Comparison of ENCODE assay signal across 1 cellular context in genomic region chr6:32949113-32949512, GRCh38.
TF ChIP-seq lines count a peak whose summit lies in the region.

No MANE protein-coding gene starts in this region.

TF ChIP-seq in IMR-90, 13 proteins besides CTCF, POLR2A, EP300 and RAD21:
- TF ChIP-seq CEBPB (IDR thresholded peaks at IDR 0.05; ENCODE audit: low read depth, low read length), result no peak
- no peak for TF ChIP-seq MAFK (IDR thresholded peaks at IDR 0.05; ENCODE audit: low read depth, low read length)
- TF ChIP-seq MXI1 (IDR thresholded peaks at IDR 0.05; ENCODE audit: borderline replicate concordance, low read depth, low read length), result no peak
- TF ChIP-seq MAZ (IDR thresholded peaks at IDR 0.05; ENCODE audit: borderline replicate concordance, low read depth, low read length), result no peak
- TF ChIP-seq BHLHE40 (IDR thresholded peaks at IDR 0.05; ENCODE audit: low read depth, low read length), result no peak
- no peak for TF ChIP-seq USF2 (IDR thresholded peaks at IDR 0.05; ENCODE audit: low read depth, low read length)
- TF ChIP-seq SMC3 (IDR thresholded peaks at IDR 0.05; ENCODE audit: low read depth, low read length), result no peak
- no peak for TF ChIP-seq RFX5 (IDR thresholded peaks at IDR 0.05; ENCODE audit: low read depth, low read length)
- TF ChIP-seq RCOR1 (IDR thresholded peaks at IDR 0.05; ENCODE audit: insufficient replicate concordance, low read length), result no peak
- no peak for TF ChIP-seq FOS (IDR thresholded peaks at IDR 0.05; ENCODE audit: low read depth, low read length)
- no peak for TF ChIP-seq NFE2L2 (IDR thresholded peaks at IDR 0.05; ENCODE audit: low read depth, low read length)
- no peak for TF ChIP-seq ELK1 (IDR thresholded peaks at IDR 0.05; ENCODE audit: borderline replicate concordance, low read depth, low read length)
- no peak for TF ChIP-seq CHD1 (IDR thresholded peaks at IDR 0.05; ENCODE audit: low read depth, low read length)
